18 cellular contexts compared by ENCODE assay signal in genomic region chr20:34634392-34634791, GRCh38. TPM values are rescaled to one million over a fixed set of nuclear protein-coding genes. Genes with fewer than 3 reads are reported as not detected.
DNase-seq lines count a peak whose midpoint lies in the region; ATAC-seq, FAIRE-seq and TF ChIP-seq lines count a peak whose summit lies in the region.
"Had no signal": no experiment of that assay in that cellular context is flagged by ENCODE, and none has a peak within 500 bp of the region (broad histone marks: within the 10 kb centered on the region; RNA-seq: fewer than 3 reads in every experiment).

No MANE protein-coding gene starts in this region.

- WGBS in A549 (ENCODE audit: missing lambda C conversion rate): 42% methylated on average over 3 of the region's 3 CpGs
- WGBS in ovary, 3 donors: 59 to 67% (median 60%) methylated on average over 3 of the region's 3 CpGs

- TF ChIP-seq CTCF in A549 (IDR thresholded peaks at IDR 0.05): no peak
- TF ChIP-seq CTCF in ovary (IDR thresholded peaks at IDR 0.05): no peak

- peaks cover 22% of the 10 kb centered on the region for H3K4me1 ChIP-seq in A549
- H3K4me1 ChIP-seq in ovary (ENCODE audit: insufficient read depth): no peaks in the 10 kb centered on the region
- H3K4me1 ChIP-seq: BLaER1 treated with 17β-estradiol and CSF1 and Interleukin-3, amounts not matched to agents 10 nM and 100 nM had no signal

- H3K27ac ChIP-seq in A549 (no peak overlapping the region), angular gyrus (ENCODE audit: low read depth, low read length) (peak overlapping the region; percentile 2), ovary (no peak overlapping the region)
- H3K27ac ChIP-seq: BLaER1 treated with 17β-estradiol and CSF1 and Interleukin-3, amounts not matched to agents 10 nM and 100 nM; SJCRH30 had no signal

- DNase-seq in A549 (ENCODE audit: low read depth in 1 of 2, low spot score in 1 of 2): no peak
- DNase-seq in left colon: no peak
- DNase-seq in renal cortical epithelial cell (ENCODE audit: low read depth): peak; percentile 17
- DNase-seq in ovary: no peak
- DNase-seq in Right ventricle myocardium inferior (ENCODE audit: missing footprints): no peak
- DNase-seq: 8988T, HFFc6, MM.1S, NCI-H1105 treated with DMSO at 0.1 percent for 48 hours, NCI-H187, NCI-H2171, NCI-H510A, SJCRH30 had no signal

- TF ChIP-seq RAD21 in A549 (conservative IDR thresholded peaks at IDR 0.05 in 1 of 2, IDR thresholded peaks at IDR 0.05 in 1 of 2): no peak

- POLR2A ChIA-PET in A549 (lab: Yijun Ruan, JAX): no interaction called here

- CTCF ChIA-PET in A549 (lab: Yijun Ruan, JAX): interaction anchor here (0.7 to 1.5 kb wide), 7 partner anchors 15 to 412 kb away, joined by 3 to 6 read pairs (median 4); no protein-coding TSS in a partner anchor

- peaks cover 2% of the 10 kb centered on the region for H3K36me3 ChIP-seq in ovary

- no peak for TF ChIP-seq POLR2A in A549 (IDR thresholded peaks at IDR 0.05; ENCODE audit: low read length)
- no peak for TF ChIP-seq POLR2A in ovary (IDR thresholded peaks at IDR 0.05)

- intact Hi-C loops in left colon (cut with DNase I, micrococcal nuclease): no loop called here
- intact Hi-C loops in ovary (cut with DNase I): no loop called here
- intact Hi-C loops in Right ventricle myocardium inferior (cut with DNase I): no loop called here

- H3K9me3 ChIP-seq in A549: no peaks in the 10 kb centered on the region
- H3K9me3 ChIP-seq in ovary: no peaks in the 10 kb centered on the region
- H3K9me3 ChIP-seq: BLaER1 treated with 17β-estradiol and CSF1 and Interleukin-3, amounts not matched to agents 10 nM and 100 nM; SJCRH30 had no signal

- H3K27me3 ChIP-seq in ovary: no peaks in the 10 kb centered on the region
- H3K27me3 ChIP-seq: BLaER1 treated with 17β-estradiol and CSF1 and Interleukin-3, amounts not matched to agents 10 nM and 100 nM; SJCRH30 had no signal

- ATAC-seq in A549 (no peak), left colon (peak; percentile 52), GM18907 (IDR thresholded peaks at IDR 0.05; ENCODE audit: unreplicated experiment) (no peak), HG02970 (IDR thresholded peaks at IDR 0.05; ENCODE audit: low FRiP score, unreplicated experiment) (no peak), Right ventricle myocardium inferior (no peak)

- H3K4me3 ChIP-seq in A549 (no peak overlapping the region), ovary (no peak overlapping the region)
- H3K4me3 ChIP-seq: BLaER1 treated with 17β-estradiol and CSF1 and Interleukin-3, amounts not matched to agents 10 nM and 100 nM; SJCRH30 had no signal

- 0 out of 3 replicates have a peak overlapping the region, but pooled peaks have one; percentile 5 for H3K4me2 ChIP-seq in A549
- H3K4me2 ChIP-seq: BLaER1 treated with 17β-estradiol and CSF1 and Interleukin-3, amounts not matched to agents 10 nM and 100 nM had no signal

- TF ChIP-seq EP300 in A549 (IDR thresholded peaks at IDR 0.05) (no peak), ovary (IDR thresholded peaks at IDR 0.05) (no peak)

- FAIRE-seq in A549 (lab: Jason Lieb, UNC): no peak
- FAIRE-seq: H1 had no signal

TF ChIP-seq in A549, 52 proteins besides CTCF, POLR2A, EP300 and RAD21:
- TF ChIP-seq CEBPB (IDR thresholded peaks at IDR 0.05): 0 out of 4 replicates have a peak, but pooled peaks of 1 of the 2 experiments have one; percentile 18
- TF ChIP-seq CBX2 (IDR thresholded peaks at IDR 0.05; ENCODE audit: borderline replicate concordance, low read depth): no peak
TF ChIP-seq in A549: peak in this region for 1.

RNA-seq across cellular contexts. Expression of gene PIGU, which starts 42.5 kb away (rescaled TPM):
- polyA plus RNA-seq in A549 (2011; rRNA removed) (100 and 103 TPM in 2 replicates), A549 (2017; fragmentation: RNase III; extraction: RNeasy Plus Mini Kit Qiagen cat#74134 plus additional on column Dnase treatment) (26.0 to 27.8 TPM (median 26.2 TPM) in 3 replicates), ovary (10 to 100 TPM; 20.9 to 61.4 TPM)
- 35.7 and 41.3 TPM in 2 replicates for polyA plus RNA-seq in A549 (2012; cell fraction: cytosol; rRNA removed)
- 38.1 and 44.9 TPM in 2 replicates for polyA plus RNA-seq in A549 (2012; cell fraction: nucleus; rRNA removed)
- 63.6 and 72.2 TPM in 2 replicates for polyA minus RNA-seq in A549 (2011; rRNA and poly(A)+ RNA removed)
- total RNA-seq in left colon (10 to 100 TPM; 20.7 to 26.4 TPM), renal cortical epithelial cell (6.6 and 9.7 TPM in 2 replicates), ovary (10 to 100 TPM; 14.4 to 26.5 (median 19.1) TPM), Right ventricle myocardium inferior (12.9 TPM)
